In genomic region chr16:87896924-87897562, GRCh38 we compare ENCODE assay signal across 14 cellular contexts. TPM values are rescaled to one million over a fixed set of nuclear protein-coding genes. Genes with fewer than 3 reads are reported as not detected.
A peak's percentile ranks its signal among the peaks of the same experiment; 100 is the strongest.
DNase-seq lines count a peak whose midpoint lies in the region; ATAC-seq lines count a peak whose summit lies in the region.
"Had no signal": no experiment of that assay in that cellular context is flagged by ENCODE, and none has a peak within 500 bp of the region (broad histone marks: within the 10 kb centered on the region; RNA-seq: fewer than 3 reads in every experiment).

No MANE protein-coding gene starts in this region.

- H3K9me3 Mint-ChIP-seq in CD8-positive, alpha-beta memory T cell: no peaks in the 10 kb centered on the region
- H3K9me3 Mint-ChIP-seq in activated T-cell treated with anti-CD3 and anti-CD28 coated beads, Interleukin-2, amount 50 U/mL, for 72 hours: no peaks in the 10 kb centered on the region
- no peaks in the 10 kb centered on the region for H3K9me3 Mint-ChIP-seq in naive thymus-derived CD4-positive, alpha-beta T cell

- H3K9me3 ChIP-seq in BLaER1: no peaks in the 10 kb centered on the region
- no peaks in the 10 kb centered on the region for H3K9me3 ChIP-seq in CD8-positive, alpha-beta memory T cell (ENCODE audit: low read length)
- H3K9me3 ChIP-seq in naive thymus-derived CD4-positive, alpha-beta T cell (ENCODE audit: control insufficient read depth in 2 of 3, low read length in 3 of 3): no peaks in the 10 kb centered on the region
- H3K9me3 ChIP-seq: gastroesophageal sphincter, uterus had no signal

- H3K4me3 Mint-ChIP-seq in CD8-positive, alpha-beta memory T cell: peak overlapping the region; percentile 5 to 80 (median 65)
- peak overlapping the region; percentile 73 to 86 for H3K4me3 Mint-ChIP-seq in activated T-cell treated with anti-CD3 and anti-CD28 coated beads, Interleukin-2, amount 50 U/mL, for 72 hours
- peak overlapping the region; percentile 71 to 84 (median 76) for H3K4me3 Mint-ChIP-seq in naive thymus-derived CD4-positive, alpha-beta T cell

- peaks cover 31 to 41% (median 33%) of the 10 kb centered on the region in 3 donors for H3K4me1 Mint-ChIP-seq in CD8-positive, alpha-beta memory T cell
- H3K4me1 Mint-ChIP-seq in activated T-cell treated with anti-CD3 and anti-CD28 coated beads, Interleukin-2, amount 50 U/mL, for 72 hours (ENCODE audit: low read depth): peaks cover 55% of the 10 kb centered on the region
- peaks cover 21 to 50% (median 35%) of the 10 kb centered on the region in 7 donors for H3K4me1 Mint-ChIP-seq in naive thymus-derived CD4-positive, alpha-beta T cell

- no peak for DNase-seq in CD8-positive, alpha-beta memory T cell
- DNase-seq in activated T-cell treated with anti-CD3 and anti-CD28 coated beads, Interleukin-2, amount 50 U/mL, for 72 hours: no peak
- no peak for DNase-seq in naive thymus-derived CD4-positive, alpha-beta T cell
- DNase-seq in pons (ENCODE audit: low spot score): no peak
- DNase-seq in COR-L47 (lab: John Stamatoyannopoulos, UW): no peak
- DNase-seq: DMS53, NCI-H2107, NCI-H748 treated with DMSO at 0.1 percent for 48 hours, uterus had no signal

- ATAC-seq in activated T-cell treated with anti-CD3 and anti-CD28 coated beads, Interleukin-2, amount 50 U/mL, for 72 hours (replicated peaks in 1 of 2): no peak
- no peak for ATAC-seq in naive thymus-derived CD4-positive, alpha-beta T cell
- ATAC-seq in GM19463 (IDR thresholded peaks at IDR 0.05; ENCODE audit: unreplicated experiment) (no peak), GM18517 (IDR thresholded peaks at IDR 0.05; ENCODE audit: unreplicated experiment) (no peak)
- ATAC-seq: gastroesophageal sphincter, right cardiac atrium had no signal

- H4K20me1 ChIP-seq in BLaER1: no peaks in the 10 kb centered on the region

- CTCF ChIA-PET in CD8-positive, alpha-beta memory T cell (lab: Charles Lee): interaction anchor here (1.2 to 4.0 kb wide), 5 partner anchors 11 to 118 kb away, joined by 3 to 21 read pairs (median 4); no protein-coding TSS in a partner anchor
- CTCF ChIA-PET in naive thymus-derived CD4-positive, alpha-beta T cell (lab: Charles Lee): interaction anchor here (0.6 to 1.4 kb wide), 4 partner anchors 25 to 118 kb away, joined by 4 to 9 read pairs (median 5); partner anchors contain the start of gene SLC7A5

- no peak overlapping the region for H3K4me3 ChIP-seq in BLaER1
- H3K4me3 ChIP-seq in CD8-positive, alpha-beta memory T cell (ENCODE audit: low read length): peak overlapping the region; percentile 28
- H3K4me3 ChIP-seq in naive thymus-derived CD4-positive, alpha-beta T cell (ENCODE audit: low read length): no peak overlapping the region
- H3K4me3 ChIP-seq: gastroesophageal sphincter, uterus had no signal

- H3K27me3 ChIP-seq in BLaER1: no peaks in the 10 kb centered on the region
- no peaks in the 10 kb centered on the region for H3K27me3 ChIP-seq in CD8-positive, alpha-beta memory T cell (ENCODE audit: insufficient read depth, low read length, poor library complexity, severe bottlenecking)
- no peaks in the 10 kb centered on the region for H3K27me3 ChIP-seq in naive thymus-derived CD4-positive, alpha-beta T cell (ENCODE audit: control insufficient read depth in 2 of 2, insufficient read depth in 2 of 2, low read length in 2 of 2)
- H3K27me3 ChIP-seq: uterus had no signal

- no peaks in the 10 kb centered on the region for H3K36me3 ChIP-seq in BLaER1
- H3K36me3 ChIP-seq in CD8-positive, alpha-beta memory T cell (ENCODE audit: insufficient read depth, low read length): no peaks in the 10 kb centered on the region
- H3K36me3 ChIP-seq in naive thymus-derived CD4-positive, alpha-beta T cell (ENCODE audit: control insufficient read depth in 2 of 3, insufficient read depth in 3 of 3, low read length in 3 of 3): no peaks in the 10 kb centered on the region
- H3K36me3 ChIP-seq: gastroesophageal sphincter, uterus had no signal

- peaks cover 65% of the 10 kb centered on the region for H3K4me1 ChIP-seq in BLaER1
- H3K4me1 ChIP-seq in CD8-positive, alpha-beta memory T cell (ENCODE audit: insufficient read depth, low read length): peaks cover 34% of the 10 kb centered on the region
- peaks cover 33 to 37% of the 10 kb centered on the region in 2 donors for H3K4me1 ChIP-seq in naive thymus-derived CD4-positive, alpha-beta T cell (ENCODE audit: control insufficient read depth in 2 of 2, insufficient read depth in 2 of 2, low read length in 2 of 2)
- H3K4me1 ChIP-seq: uterus had no signal

- 0 out of 2 replicates have a peak overlapping the region, but pooled peaks have one; percentile 48 for H3K9ac ChIP-seq in BLaER1

- H3K27me3 Mint-ChIP-seq in CD8-positive, alpha-beta memory T cell: no peaks in the 10 kb centered on the region
- H3K27me3 Mint-ChIP-seq in activated T-cell treated with anti-CD3 and anti-CD28 coated beads, Interleukin-2, amount 50 U/mL, for 72 hours (ENCODE audit: low read depth): no peaks in the 10 kb centered on the region
- no peaks in the 10 kb centered on the region for H3K27me3 Mint-ChIP-seq in naive thymus-derived CD4-positive, alpha-beta T cell

- POLR2A ChIA-PET in CD8-positive, alpha-beta memory T cell (lab: Charles Lee): interaction anchor here (0.6 to 0.7 kb wide), 2 partner anchors 12 to 54 kb away, joined by 3 to 5 read pairs; partner anchors contain the start of gene BANP
- POLR2A ChIA-PET in naive thymus-derived CD4-positive, alpha-beta T cell (lab: Charles Lee): interaction anchor here (0.7 to 1.1 kb wide), 4 partner anchors 29 to 60 kb away, joined by 3 read pairs; no protein-coding TSS in a partner anchor

- H3K4me2 ChIP-seq in BLaER1: peak overlapping the region; percentile 87

- no peaks in the 10 kb centered on the region for H3K36me3 Mint-ChIP-seq in CD8-positive, alpha-beta memory T cell
- H3K36me3 Mint-ChIP-seq in activated T-cell treated with anti-CD3 and anti-CD28 coated beads, Interleukin-2, amount 50 U/mL, for 72 hours (ENCODE audit: insufficient read depth in 2 of 2): no peaks in the 10 kb centered on the region
- peaks cover 0 to 1% (median 0%) of the 10 kb centered on the region in 5 donors for H3K36me3 Mint-ChIP-seq in naive thymus-derived CD4-positive, alpha-beta T cell

- intact Hi-C loops in naive thymus-derived CD4-positive, alpha-beta T cell (cut with micrococcal nuclease): loop anchor here in 1 of 2 donors (2.0 kb wide), 1 partner anchor 54 kb away; the partner anchor contains the start of gene BANP

- peak overlapping the region; percentile 78 to 98 (median 90) for H3K27ac Mint-ChIP-seq in CD8-positive, alpha-beta memory T cell
- peak overlapping the region; percentile 95 for H3K27ac Mint-ChIP-seq in activated T-cell treated with anti-CD3 and anti-CD28 coated beads, Interleukin-2, amount 50 U/mL, for 72 hours
- peak overlapping the region; percentile 67 to 98 (median 89) for H3K27ac Mint-ChIP-seq in naive thymus-derived CD4-positive, alpha-beta T cell

- H3K27ac ChIP-seq in BLaER1: peak overlapping the region; percentile 46
- H3K27ac ChIP-seq in CD8-positive, alpha-beta memory T cell (ENCODE audit: low read depth, low read length): no peak overlapping the region
- H3K27ac ChIP-seq in naive thymus-derived CD4-positive, alpha-beta T cell (ENCODE audit: low read depth, low read length): peak overlapping the region; percentile 28
- H3K27ac ChIP-seq: gastroesophageal sphincter, uterus had no signal

RNA-seq across cellular contexts. Expression of gene SLC7A5, which starts 27.7 kb away (rescaled TPM):
- total RNA-seq in CD8-positive, alpha-beta memory T cell: 100 to 1,000 TPM; 366 to 383 TPM
- polyA plus RNA-seq in CD8-positive, alpha-beta memory T cell: 20.7 TPM
- total RNA-seq in activated T-cell treated with anti-CD3 and anti-CD28 coated beads, Interleukin-2, amount 50 U/mL, for 72 hours: 100 to 1,000 TPM; 463 to 508 TPM
- 100 to 1,000 TPM in 1 of 5 experiments, 10 to 100 TPM in 2, 1 to 10 TPM in 2; 6.0 to 113 (median 29.3) TPM for total RNA-seq in naive thymus-derived CD4-positive, alpha-beta T cell
- polyA plus RNA-seq in naive thymus-derived CD4-positive, alpha-beta T cell: 1 to 10 TPM; 3.3 to 3.4 TPM

RNA-seq across cellular contexts. Expression of gene CA5A, which starts 39.3 kb away (rescaled TPM):
- total RNA-seq in CD8-positive, alpha-beta memory T cell: not detected
- not detected for polyA plus RNA-seq in CD8-positive, alpha-beta memory T cell
- under 1 TPM in 1 of 2 donors, not detected in 1; 0.22 TPM for total RNA-seq in activated T-cell treated with anti-CD3 and anti-CD28 coated beads, Interleukin-2, amount 50 U/mL, for 72 hours
- not detected for total RNA-seq in naive thymus-derived CD4-positive, alpha-beta T cell
- not detected for polyA plus RNA-seq in naive thymus-derived CD4-positive, alpha-beta T cell
- total RNA-seq: gastroesophageal sphincter, right cardiac atrium, uterus had no signal
- polyA plus RNA-seq: right cardiac atrium had no signal

RNA-seq across cellular contexts. Expression of gene BANP, which starts 54.2 kb away (rescaled TPM):
- 10 to 100 TPM; 29.5 to 32.5 TPM for total RNA-seq in CD8-positive, alpha-beta memory T cell
- 28.5 TPM for polyA plus RNA-seq in CD8-positive, alpha-beta memory T cell
- 10 to 100 TPM; 35.8 to 39.8 TPM for total RNA-seq in activated T-cell treated with anti-CD3 and anti-CD28 coated beads, Interleukin-2, amount 50 U/mL, for 72 hours
- total RNA-seq in naive thymus-derived CD4-positive, alpha-beta T cell: 10 to 100 TPM; 43.6 to 81.2 (median 68.5) TPM
- 10 to 100 TPM; 17.2 to 28.9 TPM for polyA plus RNA-seq in naive thymus-derived CD4-positive, alpha-beta T cell
